Comparison of ENCODE assay signal across 8 cellular contexts in genomic region chr19:42528354-42529247, GRCh38. TPM values are rescaled to one million over a fixed set of nuclear protein-coding genes. Genes with fewer than 3 reads are reported as not detected.
DNase-seq lines count a peak whose midpoint lies in the region; ATAC-seq and TF ChIP-seq lines count a peak whose summit lies in the region.

TSS of gene CEACAM1 (minus strand) at chr19:42528481. CDS start at chr19:42528374, 107 bp downstream.

- peak; percentile 5 for ATAC-seq in HG03354 (IDR thresholded peaks at IDR 0.05; ENCODE audit: poor library complexity, severe bottlenecking, unreplicated experiment)
- ATAC-seq in gastrocnemius medialis = no peak
- no peak for ATAC-seq in HG02763 (IDR thresholded peaks at IDR 0.05; ENCODE audit: unreplicated experiment)

- peaks cover 23 to 47% (median 35%) of the 10 kb centered on the region in 4 donors for H3K4me1 Mint-ChIP-seq in CD4-positive, alpha-beta memory T cell

- CTCF ChIA-PET in CD4-positive, alpha-beta memory T cell (lab: Charles Lee; ENCODE audit: partially characterized antibody) = interaction anchor here (1.0 to 7.4 kb wide), 15 partner anchors 9 to 127 kb away, joined by 3 to 167 read pairs (median 8); partner anchors contain the start of gene CXCL17

- no peaks in the 10 kb centered on the region for H3K36me3 ChIP-seq in CD4-positive, alpha-beta memory T cell (ENCODE audit: insufficient read depth, low read length)
- H3K36me3 ChIP-seq in esophagus muscularis mucosa = no peaks in the 10 kb centered on the region
- no peaks in the 10 kb centered on the region for H3K36me3 ChIP-seq in gastrocnemius medialis

- 47% methylated on average over 5 of the region's 7 CpGs for WGBS in esophagus muscularis mucosa

- no peaks in the 10 kb centered on the region for H3K9me3 ChIP-seq in CD4-positive, alpha-beta memory T cell (ENCODE audit: control insufficient read depth in 1 of 2, low read length in 2 of 2)
- H3K9me3 ChIP-seq in esophagus muscularis mucosa = no peaks in the 10 kb centered on the region
- no peaks in the 10 kb centered on the region for H3K9me3 ChIP-seq in gastrocnemius medialis

- no peaks in the 10 kb centered on the region for H3K27me3 ChIP-seq in CD4-positive, alpha-beta memory T cell (ENCODE audit: insufficient read depth, low read length)
- no peaks in the 10 kb centered on the region for H3K27me3 ChIP-seq in esophagus muscularis mucosa
- H3K27me3 ChIP-seq in gastrocnemius medialis = no peaks in the 10 kb centered on the region

- intact Hi-C loops in CD4-positive, alpha-beta memory T cell (cut with micrococcal nuclease) = loop anchor here (1.0 kb wide), 1 partner anchor 78 kb away; no protein-coding TSS in a partner anchor
- intact Hi-C loops in esophagus muscularis mucosa (cut with DNase I) (loop anchor here (2.0 kb wide), 1 partner anchor 78 kb away; no protein-coding TSS in a partner anchor), gastrocnemius medialis (cut with DNase I; ENCODE audit: low total_unique reads) (loop anchor here (1.0 kb wide), 1 partner anchor 78 kb away; no protein-coding TSS in a partner anchor)

- TF ChIP-seq POLR2A in esophagus muscularis mucosa (IDR thresholded peaks at IDR 0.05; ENCODE audit: low read depth) (no peak), gastrocnemius medialis (IDR thresholded peaks at IDR 0.05) (no peak)

- peaks cover 35% of the 10 kb centered on the region for H3K4me1 ChIP-seq in CD4-positive, alpha-beta memory T cell (ENCODE audit: insufficient read depth, low read length)
- H3K4me1 ChIP-seq in esophagus muscularis mucosa (peaks cover 9 to 13% (median 12%) of the 10 kb centered on the region in 4 donors), gastrocnemius medialis (no peaks in the 10 kb centered on the region)

- peak within 1 kb of the TSS; percentile 79 to 96 (median 91) for H3K27ac Mint-ChIP-seq in CD4-positive, alpha-beta memory T cell

- peaks cover 7 to 9% of the 10 kb centered on the region in 2 donors for H3K36me3 Mint-ChIP-seq in CD4-positive, alpha-beta memory T cell

- peak within 1 kb of the TSS; percentile 48 to 63 for H3K4me3 ChIP-seq in CD4-positive, alpha-beta memory T cell (ENCODE audit: low read length in 2 of 2)
- H3K4me3 ChIP-seq in esophagus muscularis mucosa = peak within 1 kb of the TSS in 3 of 4 donors; percentile 20 to 35 (median 25)
- peak within 1 kb of the TSS in 3 of 4 donors; percentile 17 to 31 (median 26) for H3K4me3 ChIP-seq in gastrocnemius medialis

- H3K27ac ChIP-seq in CD4-positive, alpha-beta memory T cell (ENCODE audit: low read depth, low read length) = peak within 1 kb of the TSS; percentile 47
- peak within 1 kb of the TSS in 1 of 4 donors; percentile 39 for H3K27ac ChIP-seq in esophagus muscularis mucosa (replicated peaks in 1 of 4)
- H3K27ac ChIP-seq in gastrocnemius medialis = peak within 1 kb of the TSS; percentile 32 to 61 (median 51)

- no peak for TF ChIP-seq EP300 in esophagus muscularis mucosa (IDR thresholded peaks at IDR 0.05)

- in situ Hi-C loops in gastrocnemius medialis (cut with MboI; ENCODE audit: low sequenced_read_pairs in 4 of 4) = loop anchor here in 1 of 4 donors (5.0 kb wide), 1 partner anchor 76 kb away; no protein-coding TSS in a partner anchor

- H3K4me3 Mint-ChIP-seq in CD4-positive, alpha-beta memory T cell = peak within 1 kb of the TSS; percentile 81 to 94 (median 88)

- DNase-seq in CD4-positive, alpha-beta memory T cell = peak; percentile 35 to 62 (median 51)
- DNase-seq in activated CD4-positive, alpha-beta T cell treated with anti-CD3 and anti-CD28 coated beads, Interleukin-2, amount 50 U/mL, for 1 hour = peak; percentile 52
- DNase-seq in esophagus muscularis mucosa (ENCODE audit: extremely low spot score) (no peak), gastrocnemius medialis (no peak), foreskin melanocyte (no peak), midbrain (lab: John Stamatoyannopoulos, UW) (no peak)

- POLR2A ChIA-PET in CD4-positive, alpha-beta memory T cell (lab: Charles Lee; ENCODE audit: partially characterized antibody) = interaction anchor here (1.0 to 2.3 kb wide), 5 partner anchors 69 to 105 kb away, joined by 3 to 30 read pairs (median 8); no protein-coding TSS in a partner anchor

- TF ChIP-seq CTCF in esophagus muscularis mucosa (IDR thresholded peaks at IDR 0.05) (no peak), gastrocnemius medialis (IDR thresholded peaks at IDR 0.05 in 4 of 5, conservative IDR thresholded peaks at IDR 0.05 in 1 of 5) (no peak)

- no peaks in the 10 kb centered on the region for H3K27me3 Mint-ChIP-seq in CD4-positive, alpha-beta memory T cell

- no peaks in the 10 kb centered on the region for H3K9me3 Mint-ChIP-seq in CD4-positive, alpha-beta memory T cell

RNA-seq across cellular contexts. Expression of gene CEACAM1, which starts in this region (rescaled TPM):
- total RNA-seq in CD4-positive, alpha-beta memory T cell = 1 to 10 TPM; 1.3 to 1.6 TPM
- polyA plus RNA-seq in CD4-positive, alpha-beta memory T cell = 1 to 10 TPM; 1.8 to 5.5 TPM
- total RNA-seq in esophagus muscularis mucosa (1 to 10 TPM; 1.2 to 3.1 (median 1.7) TPM), gastrocnemius medialis (1 to 10 TPM in 1 of 4 donors, under 1 TPM in 3; 0.36 to 2.0 (median 0.53) TPM)

Comparison
In these comparisons a context has a peak if more than half of its experiments do, and no peak if none do; other contexts are left out.
1. DNase-seq: peak in CD4-positive, alpha-beta memory T cell (5 of 5) and activated CD4-positive, alpha-beta T cell treated with anti-CD3 and anti-CD28 coated beads, Interleukin-2, amount 50 U/mL, for 1 hour (single experiment); none in esophagus muscularis mucosa (single experiment), gastrocnemius medialis (0 of 2), foreskin melanocyte (single experiment) and midbrain (single experiment).
2. Peak in every context shown above with its lines, with median percentiles within 50 percentile points of each other: H3K4me3 ChIP-seq.